Comparison of ENCODE assay signal across 27 cellular contexts in genomic region chr5:11398728-11399127, GRCh38.
"Had no signal": no experiment of that assay in that cellular context is flagged by ENCODE, and none has a peak within 500 bp of the region (broad histone marks: within the 10 kb centered on the region; RNA-seq: fewer than 3 reads in every experiment).

No MANE protein-coding gene starts in this region.

- FAIRE-seq: kidney, pancreas, urothelium cell line had no signal

- H3K4me3 ChIP-seq: lower lobe of right lung, pancreas, prostate gland, skin epidermis, suprapubic skin, thoracic aorta, tibial artery, upper lobe of right lung had no signal

- H3K9me3 ChIP-seq: lower lobe of right lung, pancreas, prostate gland, suprapubic skin, thoracic aorta, tibial artery, upper lobe of right lung had no signal

- ATAC-seq: lower lobe of right lung; naive thymus-derived CD8-positive, alpha-beta T cell; pancreas; sciatic nerve; upper lobe of right lung had no signal

- H3K27me3 ChIP-seq: pancreas, suprapubic skin, tibial artery, upper lobe of right lung had no signal

- H3K27ac Mint-ChIP-seq: naive thymus-derived CD8-positive, alpha-beta T cell; nephron; stimulated activated naive CD8-positive, alpha-beta T cell treated with anti-CD3 and anti-CD28 coated beads, Interleukin-15, Interleukin-2, amounts not matched to agents 100 ng/mL and 50 ng/mL, for 24 hours had no signal

- H3K36me3 ChIP-seq: lower lobe of right lung, pancreas, prostate gland, suprapubic skin, thoracic aorta, tibial artery, upper lobe of right lung had no signal

- H3K4me1 ChIP-seq: lower lobe of right lung, pancreas, prostate gland, suprapubic skin, tibial artery, upper lobe of right lung had no signal

- H3K4me3 Mint-ChIP-seq: naive thymus-derived CD8-positive, alpha-beta T cell; nephron; neural crest cell; stimulated activated naive CD8-positive, alpha-beta T cell treated with anti-CD3 and anti-CD28 coated beads, Interleukin-15, Interleukin-2, amounts not matched to agents 100 ng/mL and 50 ng/mL, for 24 hours had no signal

- H3K4me1 Mint-ChIP-seq: naive thymus-derived CD8-positive, alpha-beta T cell; nephron had no signal

- H3K27ac ChIP-seq: lower lobe of right lung, pancreas, prostate gland, skin epidermis, suprapubic skin, thoracic aorta, tibial artery, upper lobe of right lung had no signal

- DNase-seq: hippocampal formation; kidney; lower lobe of right lung; mammary epithelial cell; mesenchymal stem cell; naive thymus-derived CD8-positive, alpha-beta T cell; nucleus accumbens; pancreas; posterior cingulate gyrus; retina; stimulated activated CD4-positive, alpha-beta T cell treated with anti-CD3 and anti-CD28 coated beads, Interleukin-12 subunit alpha, Interleukin-12 subunit beta, amount 100 ng/mL, for 4 hours; stimulated activated CD4-positive, alpha-beta T cell treated with anti-CD3 and anti-CD28 coated beads, Interleukin-15, amount 100 ng/mL, for 24 hours; stimulated activated CD4-positive, alpha-beta T cell treated with anti-CD3 and anti-CD28 coated beads, Interleukin-2, amount 100 ng/mL, for 24 hours; stimulated activated CD4-positive, alpha-beta T cell treated with anti-CD3 and anti-CD28 coated beads, Interleukin-4, amount 100 ng/mL, for 1 hour; stimulated activated naive CD4-positive, alpha-beta T cell; tibial artery; trophoblast cell; upper lobe of right lung had no signal

- H3K36me3 Mint-ChIP-seq: naive thymus-derived CD8-positive, alpha-beta T cell had no signal

- H3K9me3 Mint-ChIP-seq: naive thymus-derived CD8-positive, alpha-beta T cell; nephron; stimulated activated naive CD8-positive, alpha-beta T cell treated with anti-CD3 and anti-CD28 coated beads, Interleukin-15, Interleukin-2, amounts not matched to agents 100 ng/mL and 50 ng/mL, for 24 hours had no signal
